Comparison of ENCODE assay signal across 22 cellular contexts in genomic region chr10:3396116-3396515, GRCh38.
"Had no signal": no experiment of that assay in that cellular context is flagged by ENCODE, and none has a peak within 500 bp of the region (broad histone marks: within the 10 kb centered on the region; RNA-seq: fewer than 3 reads in every experiment).

No MANE protein-coding gene starts in this region.

- H3K27ac Mint-ChIP-seq: activated B cell treated with CpG ODN at 0.5 μM for 24 hours; activated CD4-positive, alpha-beta T cell treated with anti-CD3 and anti-CD28 coated beads for 36 hours; activated naive CD4-positive, alpha-beta T cell treated with anti-CD3 and anti-CD28 coated beads for 36 hours; activated naive CD8-positive, alpha-beta T cell treated with anti-CD3 and anti-CD28 coated beads, Interleukin-2, amount 10 ng/mL, durations not matched to agents 7 days and 5 days; activated T-cell treated with anti-CD3 and anti-CD28 coated beads, Interleukin-2, amount 50 U/mL, for 24 hours; activated T-helper 2 cell treated with anti-CD3 and anti-CD28 coated beads, Interferon-gamma antibody, Interleukin-2, Interleukin-4, amounts not matched to agents 10 μg/mL and 5 μg/mL and 100 μg/mL, durations not matched to agents 14 hours and 24 hours and 36 hours; stimulated activated naive CD8-positive, alpha-beta T cell treated with anti-CD3 and anti-CD28 coated beads, Interleukin-15, Interleukin-2, amounts not matched to agents 100 ng/mL and 50 ng/mL, for 24 hours had no signal

- H3K4me3 Mint-ChIP-seq: activated B cell treated with CpG ODN at 0.5 μM for 24 hours; activated CD4-positive, alpha-beta T cell treated with anti-CD3 and anti-CD28 coated beads for 36 hours; activated naive CD4-positive, alpha-beta T cell treated with anti-CD3 and anti-CD28 coated beads for 36 hours; activated naive CD8-positive, alpha-beta T cell treated with anti-CD3 and anti-CD28 coated beads, Interleukin-2, amount 10 ng/mL, durations not matched to agents 7 days and 5 days; activated T-cell treated with anti-CD3 and anti-CD28 coated beads, Interleukin-2, amount 50 U/mL, for 24 hours; neural crest cell; stimulated activated naive CD8-positive, alpha-beta T cell treated with anti-CD3 and anti-CD28 coated beads, Interleukin-15, Interleukin-2, amounts not matched to agents 100 ng/mL and 50 ng/mL, for 24 hours; T-cell had no signal

- DNase-seq: activated B cell treated with CpG ODN at 0.5 μM for 24 hours; activated CD4-positive, alpha-beta T cell treated with anti-CD3 and anti-CD28 coated beads for 36 hours; activated CD4-positive, alpha-beta T cell treated with anti-CD3 and anti-CD28 coated beads, Interleukin-2, amount 50 U/mL, for 4 hours; activated CD8-positive, alpha-beta memory T cell treated with anti-CD3 and anti-CD28 coated beads, Interleukin-2, amount 50 U/mL, for 4 hours; activated naive CD4-positive, alpha-beta T cell treated with anti-CD3 and anti-CD28 coated beads for 36 hours; activated naive CD8-positive, alpha-beta T cell treated with anti-CD3 and anti-CD28 coated beads, Interleukin-2, amount 10 ng/mL, durations not matched to agents 7 days and 5 days; activated T-cell treated with anti-CD3 and anti-CD28 coated beads, Interleukin-2, amount 50 U/mL, for 24 hours; amniotic stem cell; cortex of kidney; hypothalamus; left ventricle myocardium superior; mucosa of descending colon; stimulated activated CD4-positive, alpha-beta T cell treated with anti-CD3 and anti-CD28 coated beads, Interleukin-4, amount 100 ng/mL, for 4 hours; substantia nigra; T-cell; thyroid gland had no signal

- H3K27me3 ChIP-seq: cardiac muscle cell, gastroesophageal sphincter, thyroid gland had no signal

- H3K36me3 Mint-ChIP-seq: T-cell had no signal

- H3K4me1 ChIP-seq: thyroid gland had no signal

- H3K4me3 ChIP-seq: cardiac muscle cell, gastroesophageal sphincter, mucosa of descending colon, thyroid gland had no signal

- H3K9me3 ChIP-seq: mucosa of descending colon, thyroid gland had no signal

- H3K27ac ChIP-seq: cardiac muscle cell, epithelial cell of prostate, gastroesophageal sphincter, thyroid gland had no signal

- H3K9me3 Mint-ChIP-seq: activated B cell treated with CpG ODN at 0.5 μM for 24 hours; activated naive CD4-positive, alpha-beta T cell treated with anti-CD3 and anti-CD28 coated beads for 36 hours; stimulated activated naive CD8-positive, alpha-beta T cell treated with anti-CD3 and anti-CD28 coated beads, Interleukin-15, Interleukin-2, amounts not matched to agents 100 ng/mL and 50 ng/mL, for 24 hours had no signal

- H3K36me3 ChIP-seq: cardiac muscle cell, gastroesophageal sphincter, thyroid gland had no signal

- ATAC-seq: activated CD4-positive, alpha-beta T cell treated with anti-CD3 and anti-CD28 coated beads for 36 hours; gastroesophageal sphincter; left ventricle myocardium superior; mucosa of descending colon; T-cell had no signal

- H3K27me3 Mint-ChIP-seq: activated B cell treated with CpG ODN at 0.5 μM for 24 hours had no signal
